In the genomic region with DNA sequence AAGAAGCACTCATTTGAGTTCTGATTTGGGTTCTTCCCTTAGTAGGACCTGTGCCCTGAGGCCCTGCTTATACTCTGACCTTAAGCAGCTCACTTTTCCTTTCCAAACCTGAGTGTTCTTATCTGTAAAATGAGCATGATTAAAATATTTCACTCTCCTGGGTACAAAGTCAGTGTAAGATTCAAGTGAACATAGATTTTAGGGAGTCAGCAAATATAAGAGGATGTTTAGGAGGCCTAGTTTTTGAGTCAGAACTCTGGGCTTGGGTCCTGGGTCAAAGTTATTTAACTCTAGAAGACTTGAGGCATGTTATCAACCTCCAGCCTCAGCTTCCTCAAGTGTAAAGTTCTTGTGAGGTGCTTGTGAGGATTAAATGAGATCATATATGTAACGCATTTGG, we compare ENCODE assay signal across 2 cellular contexts.
A peak's percentile ranks its signal among the peaks of the same experiment; 100 is the strongest.
TF ChIP-seq lines count a peak whose summit lies in the region.

No MANE protein-coding gene starts in this region.

TF ChIP-seq in IMR-90, 13 proteins besides CTCF, POLR2A, EP300 and RAD21:
- peak; percentile 74 for TF ChIP-seq MAFK (IDR thresholded peaks at IDR 0.05; ENCODE audit: low read depth, low read length)
- TF ChIP-seq, protein P1, sequence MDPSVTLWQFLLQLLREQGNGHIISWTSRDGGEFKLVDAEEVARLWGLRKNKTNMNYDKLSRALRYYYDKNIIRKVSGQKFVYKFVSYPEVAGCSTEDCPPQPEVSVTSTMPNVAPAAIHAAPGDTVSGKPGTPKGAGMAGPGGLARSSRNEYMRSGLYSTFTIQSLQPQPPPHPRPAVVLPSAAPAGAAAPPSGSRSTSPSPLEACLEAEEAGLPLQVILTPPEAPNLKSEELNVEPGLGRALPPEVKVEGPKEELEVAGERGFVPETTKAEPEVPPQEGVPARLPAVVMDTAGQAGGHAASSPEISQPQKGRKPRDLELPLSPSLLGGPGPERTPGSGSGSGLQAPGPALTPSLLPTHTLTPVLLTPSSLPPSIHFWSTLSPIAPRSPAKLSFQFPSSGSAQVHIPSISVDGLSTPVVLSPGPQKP (IDR thresholded peaks at IDR 0.05; ENCODE audit: borderline replicate concordance, low read depth, low read length) = no peak

TF ChIP-seq in K562, 482 proteins besides CTCF, POLR2A, EP300 and RAD21:
- TF ChIP-seq ZNF124 (CRISPR knock-in tag; IDR thresholded peaks at IDR 0.05) = no peak
- TF ChIP-seq ZNF316 (IDR thresholded peaks at IDR 0.05) = peak; percentile 63
- no peak for TF ChIP-seq HDGF (IDR thresholded peaks at IDR 0.05)
- TF ChIP-seq JUN (IDR thresholded peaks at IDR 0.05; ENCODE audit: borderline replicate concordance, low read depth, low read length) = no peak
- no peak for TF ChIP-seq JUN (CRISPR knock-in tag; IDR thresholded peaks at IDR 0.05; ENCODE audit: borderline replicate concordance)
- no peak for TF ChIP-seq COPS2 (conservative IDR thresholded peaks at IDR 0.05)
- no peak for TF ChIP-seq ZNF780A (CRISPR knock-in tag; IDR thresholded peaks at IDR 0.05)
- no peak for TF ChIP-seq HMGN3 (IDR thresholded peaks at IDR 0.05; ENCODE audit: borderline replicate concordance, extremely low read depth, insufficient read length, low read depth, low read length)
- no peak for TF ChIP-seq NFE2 (IDR thresholded peaks at IDR 0.05; ENCODE audit: low read depth)
- TF ChIP-seq RBM22 (IDR thresholded peaks at IDR 0.05; ENCODE audit: low read depth, low read length, poor library complexity, severe bottlenecking) = no peak
- no peak for TF ChIP-seq DEAF1 (CRISPR knock-in tag; IDR thresholded peaks at IDR 0.05)
- no peak for TF ChIP-seq ZNF239 (CRISPR knock-in tag; IDR thresholded peaks at IDR 0.05)
- TF ChIP-seq PKNOX1 (IDR thresholded peaks at IDR 0.05) = no peak
- peak; percentile 40 for TF ChIP-seq MAFG (tag; conservative IDR thresholded peaks at IDR 0.05)
- TF ChIP-seq BRCA1 (IDR thresholded peaks at IDR 0.05) = no peak
- TF ChIP-seq BRCA1 (CRISPR knock-in tag; IDR thresholded peaks at IDR 0.05) = no peak
